In genomic region chr7:125136341-125136740, GRCh38 we compare ENCODE assay signal across 29 cellular contexts.
DNase-seq lines count a peak whose midpoint lies in the region; ATAC-seq and TF ChIP-seq lines count a peak whose summit lies in the region.
"Had no signal": no experiment of that assay in that cellular context is flagged by ENCODE, and none has a peak within 500 bp of the region (broad histone marks: within the 10 kb centered on the region; RNA-seq: fewer than 3 reads in every experiment).

No MANE protein-coding gene starts in this region.

- no peaks in the 10 kb centered on the region for H3K4me1 Mint-ChIP-seq in stimulated activated memory B cell treated with anti-CD40 and anti-IgM and Interleukin-4, amounts not matched to agents 10 μg/mL and 1 μg/mL and 100 μg/mL, for 72 hours
- H3K4me1 Mint-ChIP-seq: memory B cell had no signal

- no peaks in the 10 kb centered on the region for H3K36me3 Mint-ChIP-seq in stimulated activated memory B cell treated with anti-CD40 and anti-IgM and Interleukin-4, amounts not matched to agents 10 μg/mL and 1 μg/mL and 100 μg/mL, for 72 hours
- H3K36me3 Mint-ChIP-seq: activated naive CD8-positive, alpha-beta T cell; memory B cell had no signal

- H3K79me2 ChIP-seq in HCT116 (ENCODE audit: insufficient read depth, low read length) (no peaks in the 10 kb centered on the region), osteoblast (ENCODE audit: insufficient read depth, low read length) (no peaks in the 10 kb centered on the region)

- no peaks in the 10 kb centered on the region for H3K27me3 ChIP-seq in HCT116 (ENCODE audit: insufficient read depth, low read length)
- no peaks in the 10 kb centered on the region for H3K27me3 ChIP-seq in osteoblast (ENCODE audit: insufficient read depth, low read length)
- H3K27me3 ChIP-seq: MG63 had no signal

- RAD21 ChIA-PET in HCT116 (lab: Charles Lee; ENCODE audit: low non-redundant PET in 1 of 2, low total read pairs in 2 of 2, uncharacterized antibody in 2 of 2, unreplicated experiment in 2 of 2) = no interaction called here

- H3K4me3 Mint-ChIP-seq in stimulated activated memory B cell treated with anti-CD40 and anti-IgM and Interleukin-4, amounts not matched to agents 10 μg/mL and 1 μg/mL and 100 μg/mL, for 72 hours = no peak overlapping the region
- H3K4me3 Mint-ChIP-seq: activated CD8-positive, alpha-beta T cell treated with anti-CD3 and anti-CD28 coated beads, Interleukin-2, amount 10 ng/mL, durations not matched to agents 7 days and 5 days; activated naive CD8-positive, alpha-beta T cell; dendritic cell treated with granulocyte-macrophage colony-stimulating factor and Interleukin-4, amounts not matched to agents 40 ng/mL and 50 ng/mL, for 4 days; memory B cell; T-helper 1 cell treated with Interleukin-12 subunit alpha and Interleukin-12 subunit beta and Interleukin-4 antibody, amounts not matched to agents 30 μg/mL and 1 μg/mL, for 36 hours had no signal

- H3K36me3 ChIP-seq in HCT116 (ENCODE audit: control insufficient read depth in 1 of 2, insufficient read depth in 2 of 2, low read length in 2 of 2) = no peaks in the 10 kb centered on the region
- H3K36me3 ChIP-seq in osteoblast (ENCODE audit: insufficient read depth, low read length) = no peaks in the 10 kb centered on the region
- H3K36me3 ChIP-seq: MG63, prostate gland had no signal

- BruUV-seq in HCT116 (replicated peaks; lab: Mats Ljungman, UMichigan) = no TSS peak

- CTCF ChIA-PET in HCT116 (lab: Charles Lee) = interaction anchor here (1.2 kb wide), 1 partner anchor 76 kb away, joined by 3 read pairs; no protein-coding TSS in a partner anchor

- H3K27me3 Mint-ChIP-seq in stimulated activated memory B cell treated with anti-CD40 and anti-IgM and Interleukin-4, amounts not matched to agents 10 μg/mL and 1 μg/mL and 100 μg/mL, for 72 hours = no peaks in the 10 kb centered on the region
- H3K27me3 Mint-ChIP-seq: activated naive CD8-positive, alpha-beta T cell; dendritic cell treated with granulocyte-macrophage colony-stimulating factor and Interleukin-4, amounts not matched to agents 40 ng/mL and 50 ng/mL, for 4 days; memory B cell had no signal

- H3K9me2 ChIP-seq in HCT116 (ENCODE audit: insufficient read depth) = no peaks in the 10 kb centered on the region
- H3K9me2 ChIP-seq: SK-N-SH had no signal

- no peak for TF ChIP-seq CTCF in HCT116 (IDR thresholded peaks at IDR 0.05 in 2 of 3, conservative IDR thresholded peaks at IDR 0.05 in 1 of 3; ENCODE audit: borderline replicate concordance in 1 of 3, insufficient read depth in 1 of 3, low read depth in 2 of 3, low read length in 2 of 3)
- TF ChIP-seq CTCF in fibroblast of pulmonary artery (IDR thresholded peaks at IDR 0.05; ENCODE audit: low read length, missing control alignments) = no peak
- no peak for TF ChIP-seq CTCF in osteoblast (IDR thresholded peaks at IDR 0.05; ENCODE audit: extremely low read depth, low read depth, low read length)

- no peak overlapping the region for H3K27ac Mint-ChIP-seq in stimulated activated memory B cell treated with anti-CD40 and anti-IgM and Interleukin-4, amounts not matched to agents 10 μg/mL and 1 μg/mL and 100 μg/mL, for 72 hours
- H3K27ac Mint-ChIP-seq: activated CD8-positive, alpha-beta T cell treated with anti-CD3 and anti-CD28 coated beads, Interleukin-2, amount 10 ng/mL, durations not matched to agents 7 days and 5 days; activated naive CD8-positive, alpha-beta T cell; dendritic cell treated with granulocyte-macrophage colony-stimulating factor and Interleukin-4, amounts not matched to agents 40 ng/mL and 50 ng/mL, for 4 days; memory B cell; T-helper 1 cell treated with Interleukin-12 subunit alpha and Interleukin-12 subunit beta and Interleukin-4 antibody, amounts not matched to agents 30 μg/mL and 1 μg/mL, for 36 hours had no signal

- H3K4me3 ChIP-seq in HCT116 (replicated peaks in 1 of 2; ENCODE audit: low read depth in 1 of 2, low read length in 2 of 2) = no peak overlapping the region
- H3K4me3 ChIP-seq in fibroblast of pulmonary artery (replicated peaks; ENCODE audit: low read depth, low read length) = no peak overlapping the region
- no peak overlapping the region for H3K4me3 ChIP-seq in osteoblast (ENCODE audit: insufficient read depth, low read length)
- H3K4me3 ChIP-seq: MG63, prostate gland had no signal

- no peak for TF ChIP-seq POLR2A in HCT116 (IDR thresholded peaks at IDR 0.05; ENCODE audit: borderline replicate concordance, extremely low read depth, insufficient read depth, insufficient read length)

- peak; percentile 72 for ATAC-seq in HCT116
- ATAC-seq in stimulated activated memory B cell treated with anti-CD40 and anti-IgM and Interleukin-4, amounts not matched to agents 10 μg/mL and 1 μg/mL and 100 μg/mL, for 72 hours = no peak
- ATAC-seq: activated CD8-positive, alpha-beta T cell treated with anti-CD3 and anti-CD28 coated beads, Interleukin-2, amount 10 ng/mL, durations not matched to agents 7 days and 5 days; left colon had no signal

- peak overlapping the region; percentile 45 for H2AFZ ChIP-seq in HCT116 (ENCODE audit: low read depth, low read length, poor library complexity, severe bottlenecking)
- no peak overlapping the region for H2AFZ ChIP-seq in osteoblast (ENCODE audit: low read length)

- H3K4me2 ChIP-seq in HCT116 (ENCODE audit: low read length) (peak overlapping the region; percentile 12), osteoblast (ENCODE audit: insufficient read depth, low read length) (no peak overlapping the region)

- H3K9me3 ChIP-seq in HCT116 (ENCODE audit: control insufficient read depth in 1 of 2, insufficient read depth in 1 of 2, low read depth in 1 of 2, low read length in 2 of 2) (no peaks in the 10 kb centered on the region), osteoblast (ENCODE audit: low read depth, low read length) (no peaks in the 10 kb centered on the region)
- H3K9me3 ChIP-seq: MG63, prostate gland, SK-N-SH had no signal

- POLR2A ChIA-PET in HCT116 (lab: Charles Lee) = no interaction called here

- no peaks in the 10 kb centered on the region for H4K20me1 ChIP-seq in HCT116 (ENCODE audit: insufficient read depth)
- H4K20me1 ChIP-seq in osteoblast (ENCODE audit: insufficient read depth, low read length) = no peaks in the 10 kb centered on the region

- H3K9ac ChIP-seq in HCT116 (ENCODE audit: low read length) = no peak overlapping the region
- H3K9ac ChIP-seq: SK-N-SH had no signal

- no peak overlapping the region for H3K27ac ChIP-seq in HCT116 (ENCODE audit: low read depth, low read length)
- no peak overlapping the region for H3K27ac ChIP-seq in osteoblast (ENCODE audit: low read depth, low read length)
- H3K27ac ChIP-seq: prostate gland had no signal

- H3K4me1 ChIP-seq in HCT116 (ENCODE audit: control insufficient read depth in 1 of 2, insufficient read depth in 2 of 2, low read length in 2 of 2) = peaks cover 0 to 16% of the 10 kb centered on the region in 2 experiments; a peak in 1 of 4 replicates
- H3K4me1 ChIP-seq in osteoblast (ENCODE audit: insufficient read depth, low read length) = no peaks in the 10 kb centered on the region
- H3K4me1 ChIP-seq: prostate gland had no signal

- peak; percentile 32 for DNase-seq in HCT116 (ENCODE audit: low read depth, low spot score)
- DNase-seq in SK-MEL-5 (ENCODE audit: low read depth, low spot score) = peak; percentile 60
- DNase-seq in fibroblast of pulmonary artery (ENCODE audit: low read depth) = peak; percentile 4
- peak; percentile 9 for DNase-seq in osteoblast (ENCODE audit: insufficient read length, low spot score, missing footprints)
- no peak for DNase-seq in activated CD8-positive, alpha-beta memory T cell treated with anti-CD3 and anti-CD28 coated beads, Interleukin-2, amount 50 U/mL, for 48 hours
- DNase-seq in activated CD4-positive, CD25-positive, alpha-beta regulatory T cell (lab: John Stamatoyannopoulos, UW) = no peak
- no peak for DNase-seq in globus pallidus (ENCODE audit: low spot score)
- DNase-seq: activated CD4-positive, alpha-beta T cell treated with anti-CD3 and anti-CD28 coated beads for 1 hour; activated CD8-positive, alpha-beta T cell treated with anti-CD3 and anti-CD28 coated beads, Interleukin-2, amount 10 ng/mL, durations not matched to agents 7 days and 5 days; activated effector memory CD4-positive, alpha-beta T cell treated with Interleukin-2 at 50 U/mL for 16 hours; activated T-cell treated with anti-CD3 and anti-CD28 coated beads for 4 hours; aorta; caudate nucleus; DMS79; KBM-7; left colon; MG63; NCI-H1417; NCI-H2029 treated with DMSO at 0.1 percent for 48 hours; NCI-H2227 treated with DMSO at 0.1 percent for 48 hours; SK-N-SH; stimulated activated CD4-positive, alpha-beta T cell treated with anti-CD3 and anti-CD28 coated beads, Interleukin-15, amount 100 ng/mL, for 24 hours; stimulated activated naive CD4-positive, alpha-beta T cell had no signal

- H3K9me3 Mint-ChIP-seq in stimulated activated memory B cell treated with anti-CD40 and anti-IgM and Interleukin-4, amounts not matched to agents 10 μg/mL and 1 μg/mL and 100 μg/mL, for 72 hours = no peaks in the 10 kb centered on the region
- H3K9me3 Mint-ChIP-seq: memory B cell had no signal

- intact Hi-C loops in HCT116 (cut with micrococcal nuclease) = no loop called here

- in situ Hi-C loops in SK-MEL-5 (cut with HindIII; ENCODE audit: low pct_unique_long_range_greater_than_20kb, low sequenced_read_pairs) = no loop called here

- no peak for TF ChIP-seq RAD21 in HCT116 (IDR thresholded peaks at IDR 0.05; ENCODE audit: low read depth)

TF ChIP-seq in HCT116, 20 proteins besides CTCF, POLR2A, EP300 and RAD21 (continues in another document):
- TF ChIP-seq SRF (IDR thresholded peaks at IDR 0.05; ENCODE audit: low read depth) = no peak
- TF ChIP-seq JUND (IDR thresholded peaks at IDR 0.05) = no peak
- no peak for TF ChIP-seq MAX (IDR thresholded peaks at IDR 0.05)
- TF ChIP-seq POLR2AphosphoS5 (IDR thresholded peaks at IDR 0.05; ENCODE audit: low read depth, low read length) = no peak
- no peak for TF ChIP-seq ELF1 (IDR thresholded peaks at IDR 0.05; ENCODE audit: borderline replicate concordance, low read depth)
- no peak for TF ChIP-seq EZH2phosphoT487 (IDR thresholded peaks at IDR 0.05; ENCODE audit: borderline replicate concordance)
- TF ChIP-seq SIN3A (IDR thresholded peaks at IDR 0.05; ENCODE audit: low read depth) = no peak
- TF ChIP-seq EGR1 (IDR thresholded peaks at IDR 0.05; ENCODE audit: low read depth) = no peak
- no peak for TF ChIP-seq ATF3 (IDR thresholded peaks at IDR 0.05)
- no peak for TF ChIP-seq FOSL1 (IDR thresholded peaks at IDR 0.05; ENCODE audit: low read depth)
- no peak for TF ChIP-seq YY1 (IDR thresholded peaks at IDR 0.05; ENCODE audit: extremely low read depth, insufficient replicate concordance, low read depth, low read length)

Comparison
In these comparisons a context has a peak if more than half of its experiments do, and no peak if none do; other contexts are left out.
1. DNase-seq: peak in HCT116 (single experiment), SK-MEL-5 (single experiment), fibroblast of pulmonary artery (single experiment) and osteoblast (single experiment); none in activated CD8-positive, alpha-beta memory T cell treated with anti-CD3 and anti-CD28 coated beads, Interleukin-2, amount 50 U/mL, for 48 hours (single experiment), activated CD4-positive, CD25-positive, alpha-beta regulatory T cell (0 of 4) and globus pallidus (single experiment).